In the genomic region with DNA sequence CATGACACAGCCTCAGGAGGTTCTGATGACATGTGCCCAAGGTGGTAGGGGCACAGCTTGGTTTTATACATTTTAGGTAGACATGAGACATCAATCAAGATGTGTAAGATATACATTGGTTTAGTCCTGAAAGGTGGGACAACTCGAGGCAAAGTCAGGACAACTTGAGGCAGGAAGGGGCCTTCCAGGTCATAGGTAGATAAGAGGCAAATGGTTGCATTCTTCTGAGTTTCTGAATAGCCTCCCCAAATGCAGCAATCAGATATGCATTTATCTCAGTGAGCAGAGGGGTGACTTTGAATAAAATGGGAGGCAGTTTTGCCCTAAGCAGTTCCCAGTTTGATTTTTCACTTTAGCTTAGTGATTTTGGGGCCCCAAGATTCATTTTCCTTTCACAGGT, we compare ENCODE assay signal across 1 cellular context.
TF ChIP-seq lines count a peak whose summit lies in the region.

No MANE protein-coding gene starts in this region.

TF ChIP-seq in K562, 482 proteins besides CTCF, POLR2A, EP300 and RAD21 (continued from another document):
- no peak for TF ChIP-seq PBX2 (CRISPR knock-in tag; IDR thresholded peaks at IDR 0.05; ENCODE audit: low read depth)
- 0 out of 2 replicates have a peak, but pooled peaks have one; percentile 12 for TF ChIP-seq PBX2 (tag; conservative IDR thresholded peaks at IDR 0.05; ENCODE audit: low read depth)
- TF ChIP-seq SOX6 (IDR thresholded peaks at IDR 0.05), result peak; percentile 88
- no peak for TF ChIP-seq FOXJ3 (CRISPR knock-in tag; IDR thresholded peaks at IDR 0.05)
- TF ChIP-seq TCF3 (CRISPR knock-in tag; IDR thresholded peaks at IDR 0.05), result peak; percentile 33
- peak; percentile 77 for TF ChIP-seq CBFA2T3 (IDR thresholded peaks at IDR 0.05)
- TF ChIP-seq KAT8 (IDR thresholded peaks at IDR 0.05; ENCODE audit: low read depth), result no peak
- TF ChIP-seq CBX8 (IDR thresholded peaks at IDR 0.05; ENCODE audit: borderline replicate concordance, extremely low read depth, low read depth, low read length, poor library complexity, severe bottlenecking), result no peak
- peak; percentile 29; the same call in 1 of the 2 replicates for TF ChIP-seq PKNOX1 (IDR thresholded peaks at IDR 0.05)
- TF ChIP-seq MEIS2 (IDR thresholded peaks at IDR 0.05; ENCODE audit: partially characterized antibody), result peak; percentile 62
- TF ChIP-seq PHF8 (IDR thresholded peaks at IDR 0.05; ENCODE audit: borderline replicate concordance, low read length), result no peak
- TF ChIP-seq ZNF445 (CRISPR knock-in tag; IDR thresholded peaks at IDR 0.05; ENCODE audit: low read depth), result no peak
- TF ChIP-seq KLF16 (IDR thresholded peaks at IDR 0.05), result 0 out of 2 replicates have a peak, but pooled peaks have one; percentile 30
- TF ChIP-seq ZNF436 (CRISPR knock-in tag; IDR thresholded peaks at IDR 0.05), result no peak
- no peak for TF ChIP-seq AFF4 (CRISPR knock-in tag; IDR thresholded peaks at IDR 0.05)
- peak; percentile 83 for TF ChIP-seq TAL1 (IDR thresholded peaks at IDR 0.05)
- no peak for TF ChIP-seq ZKSCAN1 (IDR thresholded peaks at IDR 0.05; ENCODE audit: low read depth, low read length)
- peak; percentile 94 for TF ChIP-seq ZEB2 (IDR thresholded peaks at IDR 0.05)
- no peak for TF ChIP-seq PHTF2 (CRISPR knock-in tag; IDR thresholded peaks at IDR 0.05)
- TF ChIP-seq KDM1A (IDR thresholded peaks at IDR 0.05), result peak; percentile 45 to 48; a peak in 2 of 4 replicates
- TF ChIP-seq TEAD4 (IDR thresholded peaks at IDR 0.05; ENCODE audit: low read length), result peak; percentile 79
- TF ChIP-seq TEAD4 (CRISPR knock-in tag; IDR thresholded peaks at IDR 0.05; ENCODE audit: borderline replicate concordance), result no peak
- TF ChIP-seq, protein P1, sequence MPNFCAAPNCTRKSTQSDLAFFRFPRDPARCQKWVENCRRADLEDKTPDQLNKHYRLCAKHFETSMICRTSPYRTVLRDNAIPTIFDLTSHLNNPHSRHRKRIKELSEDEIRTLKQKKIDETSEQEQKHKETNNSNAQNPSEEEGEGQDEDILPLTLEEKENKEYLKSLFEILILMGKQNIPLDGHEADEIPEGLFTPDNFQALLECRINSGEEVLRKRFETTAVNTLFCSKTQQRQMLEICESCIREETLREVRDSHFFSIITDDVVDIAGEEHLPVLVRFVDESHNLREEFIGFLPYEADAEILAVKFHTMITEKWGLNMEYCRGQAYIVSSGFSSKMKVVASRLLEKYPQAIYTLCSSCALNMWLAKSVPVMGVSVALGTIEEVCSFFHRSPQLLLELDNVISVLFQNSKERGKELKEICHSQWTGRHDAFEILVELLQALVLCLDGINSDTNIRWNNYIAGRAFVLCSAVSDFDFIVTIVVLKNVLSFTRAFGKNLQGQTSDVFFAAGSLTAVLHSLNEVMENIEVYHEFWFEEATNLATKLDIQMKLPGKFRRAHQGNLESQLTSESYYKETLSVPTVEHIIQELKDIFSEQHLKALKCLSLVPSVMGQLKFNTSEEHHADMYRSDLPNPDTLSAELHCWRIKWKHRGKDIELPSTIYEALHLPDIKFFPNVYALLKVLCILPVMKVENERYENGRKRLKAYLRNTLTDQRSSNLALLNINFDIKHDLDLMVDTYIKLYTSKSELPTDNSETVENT (CRISPR knock-in tag; IDR thresholded peaks at IDR 0.05), result no peak
- no peak for TF ChIP-seq ASH1L (IDR thresholded peaks at IDR 0.05; ENCODE audit: borderline replicate concordance, low read depth, partially characterized antibody)
- no peak for TF ChIP-seq ARID2 (IDR thresholded peaks at IDR 0.05)
- no peak for TF ChIP-seq CHD4 (IDR thresholded peaks at IDR 0.05; ENCODE audit: insufficient read depth, insufficient replicate concordance, low read depth, low read length, poor library complexity, severe bottlenecking)
- 0 out of 2 replicates have a peak, but pooled peaks have one; percentile 7 for TF ChIP-seq MAFG (tag; conservative IDR thresholded peaks at IDR 0.05)
- TF ChIP-seq ZNF282 (CRISPR knock-in tag; IDR thresholded peaks at IDR 0.05), result no peak
- TF ChIP-seq RCOR1 (IDR thresholded peaks at IDR 0.05; ENCODE audit: borderline replicate concordance in 1 of 2, low read depth in 2 of 2, low read length in 2 of 2), result peak in 1 of 2 experiments; percentile 80; a peak in 2 of 4 replicates
- TF ChIP-seq CBFA2T2 (conservative IDR thresholded peaks at IDR 0.05), result peak; percentile 49
- no peak for TF ChIP-seq PHF20 (IDR thresholded peaks at IDR 0.05; ENCODE audit: partially characterized antibody)
